ENCODE assay signal across 8 cellular contexts in genomic region chr6:143061597-143062385, GRCh38. TPM values are rescaled to one million over a fixed set of nuclear protein-coding genes. Genes with fewer than 3 reads are reported as not detected.
DNase-seq lines count a peak whose midpoint lies in the region; ATAC-seq, FAIRE-seq and TF ChIP-seq lines count a peak whose summit lies in the region.

No MANE protein-coding gene starts in this region.

- no peaks in the 10 kb centered on the region for H3K27me3 Mint-ChIP-seq in astrocyte (ENCODE audit: low read depth, unreplicated experiment)

- H3K27me3 ChIP-seq in DND-41 (ENCODE audit: insufficient read depth, low read length, poor library complexity) (no peaks in the 10 kb centered on the region), astrocyte (ENCODE audit: insufficient read depth, low read length) (no peaks in the 10 kb centered on the region), left lung (no peaks in the 10 kb centered on the region), transverse colon (no peaks in the 10 kb centered on the region)

- no peak for TF ChIP-seq POLR2A in transverse colon (IDR thresholded peaks at IDR 0.05)

- no peaks in the 10 kb centered on the region for H3K9me3 Mint-ChIP-seq in astrocyte (ENCODE audit: unreplicated experiment)

- peak overlapping the region; percentile 84 for H3K27ac Mint-ChIP-seq in astrocyte (ENCODE audit: unreplicated experiment)

- peak; percentile 20 for FAIRE-seq in astrocyte (lab: Jason Lieb, UNC)

- H3K9me3 ChIP-seq in DND-41 (ENCODE audit: insufficient read depth, low read length, severe bottlenecking) (no peaks in the 10 kb centered on the region), astrocyte (ENCODE audit: insufficient read depth, low read depth, low read length) (no peaks in the 10 kb centered on the region), left lung (no peaks in the 10 kb centered on the region), transverse colon (no peaks in the 10 kb centered on the region)

- in situ Hi-C loops in transverse colon (cut with MboI; ENCODE audit: low pct_ligation_motif_present in 1 of 4, low pct_unique_long_range_greater_than_20kb in 1 of 4, low sequenced_read_pairs in 3 of 4): no loop called here

- peak overlapping the region; percentile 91; the same call in 1 of the 2 replicates for H2AFZ ChIP-seq in DND-41 (ENCODE audit: low read depth, low read length)
- no peak overlapping the region for H2AFZ ChIP-seq in astrocyte (ENCODE audit: low read depth, low read length)

- H3K4me3 ChIP-seq in DND-41 (ENCODE audit: low read depth in 1 of 2, low read length in 2 of 2): peak overlapping the region in 1 of 2 experiments; percentile 90; a peak in 2 of 4 replicates
- peak overlapping the region; percentile 71 for H3K4me3 ChIP-seq in astrocyte (ENCODE audit: insufficient read depth, low read depth, low read length)
- peak overlapping the region in 1 of 2 donors; percentile 72 for H3K4me3 ChIP-seq in left lung
- H3K4me3 ChIP-seq in transverse colon: peak overlapping the region in 1 of 4 donors; percentile 89

- H3K4me1 ChIP-seq in DND-41 (ENCODE audit: insufficient read depth, low read length): peaks cover 44% of the 10 kb centered on the region
- peaks cover 20% of the 10 kb centered on the region for H3K4me1 ChIP-seq in astrocyte (ENCODE audit: insufficient read depth, low read length)
- peaks cover 3 to 4% of the 10 kb centered on the region in 2 donors for H3K4me1 ChIP-seq in left lung
- H3K4me1 ChIP-seq in transverse colon: peaks cover 0 to 18% (median 8%) of the 10 kb centered on the region in 4 donors

- H3K4me3 Mint-ChIP-seq in astrocyte (ENCODE audit: unreplicated experiment): peak overlapping the region; percentile 93

- H3K4me1 Mint-ChIP-seq in astrocyte (ENCODE audit: low read depth, unreplicated experiment): peaks cover 27% of the 10 kb centered on the region

- H3K27ac ChIP-seq in DND-41 (ENCODE audit: low read length): no peak overlapping the region
- H3K27ac ChIP-seq in astrocyte (ENCODE audit: low read depth, low read length): no peak overlapping the region
- peak overlapping the region; percentile 11 to 41 for H3K27ac ChIP-seq in left lung
- peak overlapping the region in 3 of 4 donors; percentile 82 to 95 (median 82) for H3K27ac ChIP-seq in transverse colon

- ATAC-seq in DND-41 (ENCODE audit: insufficient read depth, low read depth): no peak
- peak; percentile 5 for ATAC-seq in HG03135 (IDR thresholded peaks at IDR 0.05; ENCODE audit: unreplicated experiment)
- no peak for ATAC-seq in left lung
- ATAC-seq in HG02870 (IDR thresholded peaks at IDR 0.05; ENCODE audit: unreplicated experiment): no peak

- H3K79me2 ChIP-seq in DND-41 (ENCODE audit: insufficient read depth, low read length): no peaks in the 10 kb centered on the region
- peaks cover 6% of the 10 kb centered on the region for H3K79me2 ChIP-seq in astrocyte (ENCODE audit: insufficient read depth, low read length)

- peak overlapping the region; percentile 96; the same call in 1 of the 2 replicates for H3K4me2 ChIP-seq in DND-41 (ENCODE audit: insufficient read depth, low read length)
- peak overlapping the region; percentile 86 for H3K4me2 ChIP-seq in astrocyte (ENCODE audit: low read length)

- H3K9ac ChIP-seq in DND-41 (ENCODE audit: low read depth, low read length) (no peak overlapping the region), astrocyte (ENCODE audit: low read length) (peak overlapping the region; percentile 95)

- H3K36me3 ChIP-seq in DND-41 (ENCODE audit: insufficient read depth, low read length) (no peaks in the 10 kb centered on the region), astrocyte (ENCODE audit: insufficient read depth, low read length) (no peaks in the 10 kb centered on the region), left lung (no peaks in the 10 kb centered on the region), transverse colon (no peaks in the 10 kb centered on the region)

- intact Hi-C loops in left lung (cut with DNase I): no loop called here
- intact Hi-C loops in transverse colon (cut with DNase I; ENCODE audit: low total_unique reads): loop anchor here (2.0 kb wide), 1 partner anchor 115 kb away; no protein-coding TSS in a partner anchor

- H3K36me3 Mint-ChIP-seq in astrocyte (ENCODE audit: low read depth, unreplicated experiment): no peaks in the 10 kb centered on the region

- TF ChIP-seq EP300 in transverse colon (IDR thresholded peaks at IDR 0.05; ENCODE audit: low read depth): no peak

- DNase-seq in DND-41 (no peak), astrocyte (ENCODE audit: low read depth) (peak; percentile 16), left lung (no peak), transverse colon (no peak), NCI-H2196 (lab: John Stamatoyannopoulos, UW; ENCODE audit: unreplicated experiment) (no peak), NCI-H82 (lab: John Stamatoyannopoulos, UW) (no peak)

- 55 to 68% methylated on average over 2 to 3 of the region's 3 CpGs for WGBS in transverse colon (ENCODE audit: low coverage in 1 of 2), 2 donors

- TF ChIP-seq CTCF in DND-41 (IDR thresholded peaks at IDR 0.05; ENCODE audit: borderline replicate concordance, extremely low read depth, low read length, poor library complexity, severe bottlenecking): no peak
- no peak for TF ChIP-seq CTCF in astrocyte (IDR thresholded peaks at IDR 0.05; ENCODE audit: insufficient read depth, low read depth, low read length)
- no peak for TF ChIP-seq CTCF in left lung (IDR thresholded peaks at IDR 0.05)
- TF ChIP-seq CTCF in transverse colon (IDR thresholded peaks at IDR 0.05): no peak

- no peaks in the 10 kb centered on the region for H4K20me1 ChIP-seq in DND-41 (ENCODE audit: insufficient read depth, low read length)
- no peaks in the 10 kb centered on the region for H4K20me1 ChIP-seq in astrocyte (ENCODE audit: insufficient read depth, low read length)

RNA-seq across cellular contexts. Expression of gene AIG1, which starts 1.1 kb away (rescaled TPM):
- total RNA-seq in astrocyte (34.1 and 35.2 TPM in 2 replicates), left lung (10 to 100 TPM; 35.2 to 40.4 TPM), transverse colon (10 to 100 TPM; 16.5 to 38.2 (median 21.6) TPM)

Comparison
In these comparisons a context has a peak if more than half of its experiments do, and no peak if none do; other contexts are left out.
1. H3K27ac ChIP-seq: peak in left lung (2 of 2) and transverse colon (3 of 4); none in DND-41 (single experiment) and astrocyte (single experiment).